ENCODE assay signal across 18 cellular contexts in the genomic region with DNA sequence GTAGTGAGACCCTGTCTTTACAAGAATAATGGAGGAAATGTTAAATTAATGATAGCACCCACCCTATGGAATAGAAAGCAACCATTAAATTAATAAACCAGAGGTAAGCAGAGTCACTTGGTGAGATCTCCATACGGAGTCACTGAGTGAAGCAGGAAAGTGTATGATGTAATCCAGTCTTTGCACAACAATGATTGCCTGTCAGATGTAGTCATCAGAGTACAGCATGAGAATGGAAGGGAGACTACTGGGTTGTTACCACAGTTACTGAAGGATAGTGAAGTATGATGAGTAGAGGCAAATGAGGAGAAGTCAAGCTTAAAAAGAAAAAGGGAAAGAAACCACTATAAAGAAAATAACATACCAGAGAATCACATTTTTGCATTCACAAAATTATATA.
"Had no signal": no experiment of that assay in that cellular context is flagged by ENCODE, and none has a peak within 500 bp of the region (broad histone marks: within the 10 kb centered on the region; RNA-seq: fewer than 3 reads in every experiment).

No MANE protein-coding gene starts in this region.

- H3K36me3 ChIP-seq: colonic mucosa, heart right ventricle, neutrophil, right atrium auricular region, sigmoid colon, stomach had no signal

- H3K4me1 ChIP-seq: colonic mucosa, heart right ventricle, right atrium auricular region, sigmoid colon, stomach had no signal

- H3K27ac ChIP-seq: colonic mucosa, heart right ventricle, neutrophil, right atrium auricular region, sigmoid colon, skin epidermis, stomach had no signal

- H3K4me3 ChIP-seq: colonic mucosa, heart right ventricle, right atrium auricular region, sigmoid colon, skin epidermis, stomach had no signal

- H3K27me3 ChIP-seq: colonic mucosa, neutrophil, right atrium auricular region had no signal

- H3K9me3 ChIP-seq: colonic mucosa, neutrophil had no signal

- H3K4me1 Mint-ChIP-seq: naive thymus-derived CD8-positive, alpha-beta T cell had no signal

- ATAC-seq: heart right ventricle; left lobe of liver; naive thymus-derived CD8-positive, alpha-beta T cell had no signal

- H3K4me3 Mint-ChIP-seq: naive thymus-derived CD8-positive, alpha-beta T cell had no signal

- DNase-seq: colonic mucosa; dermis blood vessel endothelial cell; erythroblast; heart right ventricle; hypothalamus; islet precursor cell; mammary epithelial cell; naive thymus-derived CD8-positive, alpha-beta T cell; posterior cingulate gyrus; sigmoid colon; stimulated activated naive CD4-positive, alpha-beta T cell; stomach; substantia nigra had no signal

- FAIRE-seq: frontal cortex had no signal
